ENCODE assay signal across 1 cellular context in genomic region chr12:12020762-12021161, GRCh38.
TF ChIP-seq lines count a peak whose summit lies in the region.

No MANE protein-coding gene starts in this region.

TF ChIP-seq in GM23338, 12 proteins besides CTCF, POLR2A, EP300 and RAD21 (continued from another document):
- TF ChIP-seq REST (IDR thresholded peaks at IDR 0.05; ENCODE audit: unreplicated experiment): no peak
- TF ChIP-seq NANOG (IDR thresholded peaks at IDR 0.05; ENCODE audit: borderline replicate concordance): no peak
- TF ChIP-seq, protein P1, sequence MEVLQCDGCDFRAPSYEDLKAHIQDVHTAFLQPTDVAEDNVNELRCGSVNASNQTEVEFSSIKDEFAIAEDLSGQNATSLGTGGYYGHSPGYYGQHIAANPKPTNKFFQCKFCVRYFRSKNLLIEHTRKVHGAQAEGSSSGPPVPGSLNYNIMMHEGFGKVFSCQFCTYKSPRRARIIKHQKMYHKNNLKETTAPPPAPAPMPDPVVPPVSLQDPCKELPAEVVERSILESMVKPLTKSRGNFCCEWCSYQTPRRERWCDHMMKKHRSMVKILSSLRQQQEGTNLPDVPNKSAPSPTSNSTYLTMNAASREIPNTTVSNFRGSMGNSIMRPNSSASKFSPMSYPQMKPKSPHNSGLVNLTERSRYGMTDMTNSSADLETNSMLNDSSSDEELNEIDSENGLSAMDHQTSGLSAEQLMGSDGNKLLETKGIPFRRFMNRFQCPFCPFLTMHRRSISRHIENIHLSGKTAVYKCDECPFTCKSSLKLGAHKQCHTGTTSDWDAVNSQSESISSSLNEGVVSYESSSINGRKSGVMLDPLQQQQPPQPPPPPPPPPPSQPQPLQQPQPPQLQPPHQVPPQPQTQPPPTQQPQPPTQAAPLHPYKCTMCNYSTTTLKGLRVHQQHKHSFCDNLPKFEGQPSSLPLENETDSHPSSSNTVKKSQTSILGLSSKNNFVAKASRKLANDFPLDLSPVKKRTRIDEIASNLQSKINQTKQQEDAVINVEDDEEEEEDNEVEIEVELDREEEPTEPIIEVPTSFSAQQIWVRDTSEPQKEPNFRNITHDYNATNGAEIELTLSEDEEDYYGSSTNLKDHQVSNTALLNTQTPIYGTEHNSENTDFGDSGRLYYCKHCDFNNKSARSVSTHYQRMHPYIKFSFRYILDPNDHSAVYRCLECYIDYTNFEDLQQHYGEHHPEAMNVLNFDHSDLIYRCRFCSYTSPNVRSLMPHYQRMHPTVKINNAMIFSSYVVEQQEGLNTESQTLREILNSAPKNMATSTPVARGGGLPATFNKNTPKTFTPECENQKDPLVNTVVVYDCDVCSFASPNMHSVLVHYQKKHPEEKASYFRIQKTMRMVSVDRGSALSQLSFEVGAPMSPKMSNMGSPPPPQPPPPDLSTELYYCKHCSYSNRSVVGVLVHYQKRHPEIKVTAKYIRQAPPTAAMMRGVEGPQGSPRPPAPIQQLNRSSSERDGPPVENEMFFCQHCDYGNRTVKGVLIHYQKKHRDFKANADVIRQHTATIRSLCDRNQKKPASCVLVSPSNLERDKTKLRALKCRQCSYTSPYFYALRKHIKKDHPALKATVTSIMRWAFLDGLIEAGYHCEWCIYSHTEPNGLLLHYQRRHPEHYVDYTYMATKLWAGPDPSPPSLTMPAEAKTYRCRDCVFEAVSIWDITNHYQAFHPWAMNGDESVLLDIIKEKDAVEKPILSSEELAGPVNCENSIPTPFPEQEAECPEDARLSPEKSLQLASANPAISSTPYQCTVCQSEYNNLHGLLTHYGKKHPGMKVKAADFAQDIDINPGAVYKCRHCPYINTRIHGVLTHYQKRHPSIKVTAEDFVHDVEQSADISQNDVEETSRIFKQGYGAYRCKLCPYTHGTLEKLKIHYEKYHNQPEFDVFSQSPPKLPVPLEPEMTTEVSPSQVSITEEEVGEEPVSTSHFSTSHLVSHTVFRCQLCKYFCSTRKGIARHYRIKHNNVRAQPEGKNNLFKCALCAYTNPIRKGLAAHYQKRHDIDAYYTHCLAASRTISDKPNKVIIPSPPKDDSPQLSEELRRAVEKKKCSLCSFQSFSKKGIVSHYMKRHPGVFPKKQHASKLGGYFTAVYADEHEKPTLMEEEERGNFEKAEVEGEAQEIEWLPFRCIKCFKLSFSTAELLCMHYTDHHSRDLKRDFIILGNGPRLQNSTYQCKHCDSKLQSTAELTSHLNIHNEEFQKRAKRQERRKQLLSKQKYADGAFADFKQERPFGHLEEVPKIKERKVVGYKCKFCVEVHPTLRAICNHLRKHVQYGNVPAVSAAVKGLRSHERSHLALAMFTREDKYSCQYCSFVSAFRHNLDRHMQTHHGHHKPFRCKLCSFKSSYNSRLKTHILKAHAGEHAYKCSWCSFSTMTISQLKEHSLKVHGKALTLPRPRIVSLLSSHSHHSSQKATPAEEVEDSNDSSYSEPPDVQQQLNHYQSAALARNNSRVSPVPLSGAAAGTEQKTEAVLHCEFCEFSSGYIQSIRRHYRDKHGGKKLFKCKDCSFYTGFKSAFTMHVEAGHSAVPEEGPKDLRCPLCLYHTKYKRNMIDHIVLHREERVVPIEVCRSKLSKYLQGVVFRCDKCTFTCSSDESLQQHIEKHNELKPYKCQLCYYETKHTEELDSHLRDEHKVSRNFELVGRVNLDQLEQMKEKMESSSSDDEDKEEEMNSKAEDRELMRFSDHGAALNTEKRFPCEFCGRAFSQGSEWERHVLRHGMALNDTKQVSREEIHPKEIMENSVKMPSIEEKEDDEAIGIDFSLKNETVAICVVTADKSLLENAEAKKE (CRISPR knock-in tag; IDR thresholded peaks at IDR 0.05): no peak
- TF ChIP-seq CREB1 (CRISPR knock-in tag; IDR thresholded peaks at IDR 0.05; ENCODE audit: low read depth): no peak
